Comparison of ENCODE assay signal across 8 cellular contexts in genomic region chr1:173714441-173714758, GRCh38. TPM values are rescaled to one million over a fixed set of nuclear protein-coding genes. Genes with fewer than 3 reads are reported as not detected.
DNase-seq lines count a peak whose midpoint lies in the region; ATAC-seq, FAIRE-seq and TF ChIP-seq lines count a peak whose summit lies in the region.

No MANE protein-coding gene starts in this region.

- H3K4me2 ChIP-seq in keratinocyte (ENCODE audit: control insufficient read depth, extremely low read depth, insufficient read depth, low read depth, low read length): peak overlapping the region; percentile 95

- no peak for ATAC-seq in GM18873 (IDR thresholded peaks at IDR 0.05; ENCODE audit: low FRiP score, unreplicated experiment)

- H3K4me1 ChIP-seq in keratinocyte (ENCODE audit: control insufficient read depth, extremely low read depth, insufficient read depth, low read length) (peaks cover 4% of the 10 kb centered on the region), testis (peaks cover 6% of the 10 kb centered on the region)

- H3K4me3 Mint-ChIP-seq in T-helper 1 cell treated with Interleukin-12 subunit alpha and Interleukin-12 subunit beta and Interleukin-4 antibody, amounts not matched to agents 30 μg/mL and 1 μg/mL, for 36 hours: peak overlapping the region; percentile 97
- H3K4me3 Mint-ChIP-seq in activated naive CD8-positive, alpha-beta T cell treated with anti-CD3 and anti-CD28 coated beads for 36 hours: peak overlapping the region; percentile 94

- peaks cover 27% of the 10 kb centered on the region for H3K79me2 ChIP-seq in keratinocyte (ENCODE audit: control insufficient read depth, insufficient read depth, low read length)

- peaks cover 25% of the 10 kb centered on the region for H3K27me3 Mint-ChIP-seq in T-helper 1 cell treated with Interleukin-12 subunit alpha and Interleukin-12 subunit beta and Interleukin-4 antibody, amounts not matched to agents 30 μg/mL and 1 μg/mL, for 36 hours (ENCODE audit: low read depth)
- peaks cover 7% of the 10 kb centered on the region for H3K27me3 Mint-ChIP-seq in activated naive CD8-positive, alpha-beta T cell treated with anti-CD3 and anti-CD28 coated beads for 36 hours

- H3K9me1 ChIP-seq in keratinocyte (ENCODE audit: control insufficient read depth, extremely low read depth, insufficient read depth, low read length): no peaks in the 10 kb centered on the region

- peaks cover 6% of the 10 kb centered on the region for H3K36me3 Mint-ChIP-seq in T-helper 1 cell treated with Interleukin-12 subunit alpha and Interleukin-12 subunit beta and Interleukin-4 antibody, amounts not matched to agents 30 μg/mL and 1 μg/mL, for 36 hours (ENCODE audit: low read depth)
- peaks cover 12% of the 10 kb centered on the region for H3K36me3 Mint-ChIP-seq in activated naive CD8-positive, alpha-beta T cell treated with anti-CD3 and anti-CD28 coated beads for 36 hours

- in situ Hi-C loops in G401 (cut with HindIII; ENCODE audit: low sequenced_read_pairs): no loop called here

- H3K36me3 ChIP-seq in keratinocyte (ENCODE audit: control insufficient read depth in 2 of 2, extremely low read depth in 1 of 2, insufficient read depth in 2 of 2, low read length in 2 of 2): no peaks in the 10 kb centered on the region
- H3K36me3 ChIP-seq in testis (ENCODE audit: low read depth, missing control alignments): no peaks in the 10 kb centered on the region

- peaks cover 20% of the 10 kb centered on the region for H3K4me1 Mint-ChIP-seq in T-helper 1 cell treated with Interleukin-12 subunit alpha and Interleukin-12 subunit beta and Interleukin-4 antibody, amounts not matched to agents 30 μg/mL and 1 μg/mL, for 36 hours (ENCODE audit: low read depth)
- peaks cover 14% of the 10 kb centered on the region for H3K4me1 Mint-ChIP-seq in activated naive CD8-positive, alpha-beta T cell treated with anti-CD3 and anti-CD28 coated beads for 36 hours

- DNase-seq in T-helper 1 cell (no peak), keratinocyte (ENCODE audit: low read depth, low spot score) (no peak), testis (no peak), G401 (ENCODE audit: low spot score) (no peak), NCI-H1436 treated with DMSO at 0.1 percent for 48 hours (lab: John Stamatoyannopoulos, UW) (no peak)
- no peak for DNase-seq in activated naive CD8-positive, alpha-beta T cell treated with anti-CD3 and anti-CD28 coated beads for 36 hours

- peaks cover 4% of the 10 kb centered on the region for H3K9me3 Mint-ChIP-seq in T-helper 1 cell treated with Interleukin-12 subunit alpha and Interleukin-12 subunit beta and Interleukin-4 antibody, amounts not matched to agents 30 μg/mL and 1 μg/mL, for 36 hours
- H3K9me3 Mint-ChIP-seq in activated naive CD8-positive, alpha-beta T cell treated with anti-CD3 and anti-CD28 coated beads for 36 hours: no peaks in the 10 kb centered on the region

- dilution Hi-C loops in keratinocyte (cut with MboI; ENCODE audit: extremely low pct_ligation_motif_present, low sequenced_read_pairs): no loop called here

- H4K20me1 ChIP-seq in keratinocyte (ENCODE audit: control insufficient read depth, extremely low read depth, insufficient read depth, low read length): no peaks in the 10 kb centered on the region

- TF ChIP-seq POLR2A in testis (IDR thresholded peaks at IDR 0.05): no peak

- H3K27ac Mint-ChIP-seq in T-helper 1 cell treated with Interleukin-12 subunit alpha and Interleukin-12 subunit beta and Interleukin-4 antibody, amounts not matched to agents 30 μg/mL and 1 μg/mL, for 36 hours: peak overlapping the region; percentile 97
- peak overlapping the region; percentile 89 for H3K27ac Mint-ChIP-seq in activated naive CD8-positive, alpha-beta T cell treated with anti-CD3 and anti-CD28 coated beads for 36 hours

- peak overlapping the region; percentile 82 for H3K9ac ChIP-seq in keratinocyte (ENCODE audit: control insufficient read depth, extremely low read depth, insufficient read depth, low read length)

- intact Hi-C loops in testis (cut with DNase I; ENCODE audit: low total_unique reads): no loop called here

- no peaks in the 10 kb centered on the region for H3K9me3 ChIP-seq in keratinocyte (ENCODE audit: control insufficient read depth, low read depth, low read length)
- H3K9me3 ChIP-seq in testis: no peaks in the 10 kb centered on the region

- H3K4me3 ChIP-seq in keratinocyte (ENCODE audit: control insufficient read depth in 2 of 3, extremely low read depth in 1 of 3, insufficient read depth in 2 of 3, low read depth in 1 of 3, low read length in 3 of 3) (peak overlapping the region; percentile 64 to 85 (median 74)), testis (peak overlapping the region; percentile 84 to 90)

- peak overlapping the region; percentile 90 for H2AFZ ChIP-seq in keratinocyte (ENCODE audit: control insufficient read depth, low read length)

- FAIRE-seq in keratinocyte (lab: Jason Lieb, UNC): no peak

- 26 to 54% methylated on average over 3 of the region's 3 CpGs for WGBS in testis, 2 donors

- peak overlapping the region; percentile 66 for H3K27ac ChIP-seq in keratinocyte (ENCODE audit: control insufficient read depth, insufficient read depth, low read length)
- peak overlapping the region; percentile 82 to 91 for H3K27ac ChIP-seq in testis

- TF ChIP-seq CTCF in keratinocyte (optimal IDR thresholded peaks at IDR 0.05 in 1 of 3, IDR thresholded peaks at IDR 0.05 in 1 of 3, conservative IDR thresholded peaks at IDR 0.05 in 1 of 3; ENCODE audit: extremely low read depth in 1 of 3, insufficient read depth in 2 of 3, low read length in 3 of 3) (no peak), testis (IDR thresholded peaks at IDR 0.05) (no peak)

- H3K27me3 ChIP-seq in keratinocyte (ENCODE audit: control insufficient read depth, extremely low read depth, insufficient read depth, low read length): no peaks in the 10 kb centered on the region
- H3K27me3 ChIP-seq in testis: no peaks in the 10 kb centered on the region

RNA-seq across cellular contexts. Expression of gene KLHL20, which starts 0.4 kb away (rescaled TPM):
- 10 to 100 TPM; 12.1 to 12.9 TPM for total RNA-seq in activated naive CD8-positive, alpha-beta T cell treated with anti-CD3 and anti-CD28 coated beads for 36 hours
- polyA plus RNA-seq in keratinocyte (12.9 to 17.4 TPM (median 16.6 TPM) in 3 replicates), testis (ENCODE audit: insufficient read depth, low read depth, low replicate concordance) (35.2 TPM)
- polyA plus RNA-seq in keratinocyte (2011; ENCODE audit: low read depth): 10.7 TPM
- polyA plus RNA-seq in keratinocyte (2011; cell fraction: cytosol; rRNA removed): 8.7 and 13.9 TPM in 2 replicates
- polyA plus RNA-seq in keratinocyte (2011; cell fraction: nucleus; rRNA removed): 22.0 and 29.7 TPM in 2 replicates
- 11.3 and 12.6 TPM in 2 replicates for polyA plus RNA-seq in keratinocyte (2012; ENCODE audit: low replicate concordance)
- polyA minus RNA-seq in keratinocyte: 16.9 to 20.9 TPM (median 20.3 TPM) in 3 replicates
- polyA minus RNA-seq in keratinocyte (2011; cell fraction: cytosol; rRNA and poly(A)+ RNA removed): 6.9 TPM
- 16.9 and 31.5 TPM in 2 replicates for polyA minus RNA-seq in keratinocyte (2011; cell fraction: nucleus; rRNA and poly(A)+ RNA removed)
- total RNA-seq in testis: 10 to 100 TPM; 30.6 to 46.1 TPM
- 7.1 and 7.7 TPM in 2 replicates for total RNA-seq in G401 (2014; rRNA removed; shearing (Covaris generic))

RNA-seq across cellular contexts. Expression of gene ANKRD45, which starts 44.7 kb away (rescaled TPM):
- under 1 TPM in 1 of 2 experiments, not detected in 1; 0.14 TPM for total RNA-seq in activated naive CD8-positive, alpha-beta T cell treated with anti-CD3 and anti-CD28 coated beads for 36 hours
- 0.11 to 0.18 TPM (median 0.15 TPM) in 3 replicates for polyA plus RNA-seq in keratinocyte
- polyA plus RNA-seq in keratinocyte (2011; ENCODE audit: low read depth): 0.24 TPM
- 0.21 and 0.24 TPM in 2 replicates for polyA plus RNA-seq in keratinocyte (2011; cell fraction: cytosol; rRNA removed)
- 0.11 and 0.24 TPM in 2 replicates for polyA plus RNA-seq in keratinocyte (2011; cell fraction: nucleus; rRNA removed)
- polyA plus RNA-seq in keratinocyte (2012; ENCODE audit: low replicate concordance): 0.10 and 0.11 TPM in 2 replicates
- 0.22 to 0.33 TPM in 2 of 3 replicates, not detected in the other for polyA minus RNA-seq in keratinocyte
- not detected for polyA minus RNA-seq in keratinocyte (2011; cell fraction: cytosol; rRNA and poly(A)+ RNA removed)
- 0.42 TPM in 1 of 2 replicates, not detected in the other for polyA minus RNA-seq in keratinocyte (2011; cell fraction: nucleus; rRNA and poly(A)+ RNA removed)
- 1 to 10 TPM; 6.7 to 8.4 TPM for total RNA-seq in testis
- polyA plus RNA-seq in testis (ENCODE audit: insufficient read depth, low read depth, low replicate concordance): 37.9 TPM
- total RNA-seq in G401 (2014; rRNA removed; shearing (Covaris generic)): 0.68 and 0.85 TPM in 2 replicates
